16 cellular contexts compared by ENCODE assay signal in the genomic region with DNA sequence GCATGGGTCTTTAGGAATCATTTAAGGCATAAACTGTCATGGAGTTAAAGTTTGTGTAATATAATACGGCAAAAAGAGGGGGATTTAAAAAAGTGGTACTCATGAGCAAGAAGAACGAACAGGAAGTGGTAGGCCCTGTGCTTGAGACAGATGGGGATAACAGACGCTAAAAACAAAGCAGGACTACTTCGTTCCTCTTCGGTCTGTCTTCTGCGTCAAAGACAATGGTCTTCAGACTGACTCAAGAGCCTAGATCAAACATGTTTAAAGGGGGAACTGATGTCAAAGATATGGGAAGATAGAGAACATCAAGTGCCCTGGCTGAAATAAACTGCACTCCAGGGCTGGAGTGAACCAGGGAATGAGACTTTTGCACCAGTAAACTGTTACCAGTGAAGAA.
"Had no signal": no experiment of that assay in that cellular context is flagged by ENCODE, and none has a peak within 500 bp of the region (broad histone marks: within the 10 kb centered on the region; RNA-seq: fewer than 3 reads in every experiment).

No MANE protein-coding gene starts in this region.

- H3K4me1 Mint-ChIP-seq: central memory CD8-positive, alpha-beta T cell; T-helper 17 cell had no signal

- H3K4me3 Mint-ChIP-seq: activated CD8-positive, alpha-beta T cell treated with anti-CD3 and anti-CD28 coated beads, Interleukin-2, amount 10 ng/mL, durations not matched to agents 7 days and 5 days; central memory CD8-positive, alpha-beta T cell; dendritic cell treated with granulocyte-macrophage colony-stimulating factor and Interleukin-4, amounts not matched to agents 40 ng/mL and 50 ng/mL, for 4 days; effector memory CD8-positive, alpha-beta T cell; T-helper 17 cell had no signal

- H3K27me3 Mint-ChIP-seq: central memory CD8-positive, alpha-beta T cell; dendritic cell treated with granulocyte-macrophage colony-stimulating factor and Interleukin-4, amounts not matched to agents 40 ng/mL and 50 ng/mL, for 4 days; effector memory CD8-positive, alpha-beta T cell; T-helper 17 cell had no signal

- H3K27ac Mint-ChIP-seq: activated CD8-positive, alpha-beta T cell treated with anti-CD3 and anti-CD28 coated beads, Interleukin-2, amount 10 ng/mL, durations not matched to agents 7 days and 5 days; dendritic cell treated with granulocyte-macrophage colony-stimulating factor and Interleukin-4, amounts not matched to agents 40 ng/mL and 50 ng/mL, for 4 days; effector memory CD8-positive, alpha-beta T cell; T-helper 17 cell had no signal

- DNase-seq: activated CD8-positive, alpha-beta memory T cell treated with anti-CD3 and anti-CD28 coated beads, Interleukin-2, amount 50 U/mL, for 48 hours; activated CD8-positive, alpha-beta T cell treated with anti-CD3 and anti-CD28 coated beads, Interleukin-2, amount 10 ng/mL, durations not matched to agents 7 days and 5 days; activated naive CD4-positive, alpha-beta T cell treated with Interleukin-2 at 50 U/mL for 16 hours; body of pancreas; effector memory CD8-positive, alpha-beta T cell; gastrocnemius medialis; left ventricle myocardium inferior; mesendoderm; pancreas; retina; stimulated activated CD4-positive, alpha-beta T cell treated with anti-CD3 and anti-CD28 coated beads, Interleukin-4, amount 100 ng/mL, for 1 hour; stimulated activated CD8-positive, alpha-beta memory T cell treated with anti-CD3 and anti-CD28 coated beads, Interleukin-4, amount 100 ng/mL, for 48 hours; stimulated activated naive CD8-positive, alpha-beta T cell treated with anti-CD3 and anti-CD28 coated beads, Interleukin-15, Interleukin-2, amounts not matched to agents 100 U/mL and 50 U/mL, for 24 hours; T-helper 17 cell had no signal
